2 cellular contexts compared by ENCODE assay signal in the genomic region with DNA sequence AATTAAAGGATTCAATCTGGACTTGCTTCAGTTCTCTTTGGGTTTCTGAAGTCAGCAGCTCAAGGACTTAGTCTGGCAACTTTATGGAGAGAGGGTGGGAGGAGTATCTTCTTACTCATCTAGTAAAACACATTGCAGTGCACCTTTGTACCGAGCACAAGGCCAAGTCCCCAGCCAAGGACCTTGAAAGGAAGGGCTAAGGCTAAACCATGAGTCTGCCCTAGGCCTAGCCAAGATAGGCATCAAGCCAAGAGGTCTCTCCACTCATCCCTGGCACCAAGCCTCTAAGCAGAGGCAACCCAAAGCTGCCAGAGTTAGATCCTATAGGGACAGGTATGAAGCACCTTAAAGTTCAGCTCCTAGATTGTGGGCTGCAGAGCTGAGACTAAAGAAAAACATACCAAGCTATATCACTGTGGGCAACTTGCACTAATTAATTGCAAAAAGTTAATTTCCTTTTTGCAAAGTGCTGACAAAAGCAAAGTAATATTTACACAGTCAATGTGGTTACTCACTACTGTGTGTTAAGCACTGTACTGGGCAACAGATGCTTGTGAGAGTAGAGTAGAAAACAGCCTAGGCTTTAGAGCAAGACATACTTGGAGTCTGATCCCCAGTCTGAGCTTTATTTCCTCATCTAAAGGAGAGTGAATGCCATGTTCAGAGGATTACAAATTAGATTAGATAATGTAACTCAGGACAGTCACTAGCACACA.
TF ChIP-seq lines count a peak whose summit lies in the region.

No MANE protein-coding gene starts in this region.

TF ChIP-seq in IMR-90, 13 proteins besides CTCF, POLR2A, EP300 and RAD21:
- TF ChIP-seq SMC3 (IDR thresholded peaks at IDR 0.05; ENCODE audit: low read depth, low read length) (no peak), MAFK (IDR thresholded peaks at IDR 0.05; ENCODE audit: low read depth, low read length) (0 out of 2 replicates have a peak, but pooled peaks have one; percentile 16)

TF ChIP-seq in GM12878, 131 proteins besides CTCF, POLR2A, EP300 and RAD21:
- no peak for TF ChIP-seq NR2C1 (IDR thresholded peaks at IDR 0.05)
- TF ChIP-seq CBFB (IDR thresholded peaks at IDR 0.05; ENCODE audit: low read depth) = no peak
- peak; percentile 20; the same call in 1 of the 2 replicates for TF ChIP-seq POLR2AphosphoS2 (IDR thresholded peaks at IDR 0.05; ENCODE audit: low read depth, low read length)
TF ChIP-seq in GM12878: peak in this region for 1.
